Comparison of ENCODE assay signal across 9 cellular contexts in the genomic region with DNA sequence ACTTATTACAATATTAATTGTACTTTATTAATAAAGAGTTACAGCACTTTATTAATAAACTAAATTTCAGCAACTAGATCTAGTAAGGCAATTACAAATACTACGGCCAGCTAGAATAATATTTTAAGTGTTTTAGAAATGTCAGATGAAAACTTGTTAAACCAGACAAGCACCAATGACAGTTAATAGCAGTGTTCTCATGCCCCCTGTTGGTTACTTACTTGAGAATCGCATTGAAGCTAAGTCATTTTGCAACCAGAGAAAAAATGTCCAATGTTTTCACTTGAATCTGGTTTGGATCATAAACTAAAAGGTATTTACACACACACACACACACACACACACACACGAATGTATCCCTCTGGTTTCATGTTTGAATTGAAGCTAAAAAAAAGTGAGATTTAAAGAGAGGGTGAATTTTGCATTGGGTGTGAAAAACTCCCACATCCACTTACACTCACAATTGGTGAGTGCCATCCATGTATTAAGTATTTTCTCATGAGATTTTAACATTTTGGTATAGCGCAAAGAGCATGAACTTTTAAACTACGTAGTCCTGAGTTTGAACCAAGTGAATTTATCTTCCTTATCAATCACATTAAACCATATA.
A peak's percentile ranks its signal among the peaks of the same experiment; 100 is the strongest.
DNase-seq lines count a peak whose midpoint lies in the region; ATAC-seq and TF ChIP-seq lines count a peak whose summit lies in the region.
"Had no signal": no experiment of that assay in that cellular context is flagged by ENCODE, and none has a peak within 500 bp of the region (broad histone marks: within the 10 kb centered on the region; RNA-seq: fewer than 3 reads in every experiment).

No MANE protein-coding gene starts in this region.

- peak; percentile 7 for DNase-seq in NCI-H187 treated with DMSO at 0.1 percent for 48 hours (lab: John Stamatoyannopoulos, UW)
- DNase-seq in WTC11 (ENCODE audit: low spot score): no peak
- no peak for DNase-seq in uterus
- DNase-seq in activated CD4-positive, alpha-beta T cell treated with anti-CD3 and anti-CD28 coated beads, Interleukin-2, amount 50 U/mL, for 4 hours: no peak
- DNase-seq in stimulated activated CD4-positive, alpha-beta T cell treated with anti-CD3 and anti-CD28 coated beads, Interleukin-15, amount 100 ng/mL, for 24 hours: no peak
- DNase-seq in stimulated activated CD4-positive, alpha-beta T cell treated with anti-CD3 and anti-CD28 coated beads, Interleukin-1b, Interleukin-23, amount 100 ng/mL, for 48 hours: no peak
- DNase-seq: activated B cell treated with CpG ODN at 0.5 μM for 24 hours had no signal

- peaks cover 0 to 7% (median 0%) of the 10 kb centered on the region in 4 donors for H3K27me3 ChIP-seq in liver (ENCODE audit: control insufficient read depth in 4 of 4, insufficient read depth in 4 of 4, low read length in 3 of 4)
- H3K27me3 ChIP-seq in uterus: no peaks in the 10 kb centered on the region

- no peak overlapping the region for H3K4me3 Mint-ChIP-seq in WTC11
- H3K4me3 Mint-ChIP-seq: activated B cell treated with CpG ODN at 0.5 μM for 24 hours had no signal

- no peak for TF ChIP-seq POLR2A in uterus (IDR thresholded peaks at IDR 0.05)

- intact Hi-C loops in uterus (cut with DNase I; ENCODE audit: low total_unique reads): no loop called here

- no peaks in the 10 kb centered on the region for H3K27me3 Mint-ChIP-seq in WTC11 (ENCODE audit: low read depth)
- H3K27me3 Mint-ChIP-seq: activated B cell treated with CpG ODN at 0.5 μM for 24 hours had no signal

- CTCF ChIA-PET in WTC11 (lab: Charles Lee): interaction anchor here (0.6 to 1.7 kb wide), 6 partner anchors 54 to 1137 kb away, joined by 3 to 10 read pairs (median 3); no protein-coding TSS in a partner anchor

- no peaks in the 10 kb centered on the region for H3K36me3 Mint-ChIP-seq in WTC11

- 21% methylated on average over 5 of the region's 5 CpGs for WGBS in liver

- no peak overlapping the region for H3K27ac ChIP-seq in liver (ENCODE audit: low read depth in 1 of 2, low read length in 2 of 2)
- H3K27ac ChIP-seq in uterus: no peak overlapping the region

- no peak overlapping the region for H3K9ac ChIP-seq in liver (ENCODE audit: low read depth in 1 of 2, low read length in 2 of 2)

- peak; percentile 53 for ATAC-seq in GM19351 (IDR thresholded peaks at IDR 0.05; ENCODE audit: unreplicated experiment)
- peak; percentile 24; the same call in 1 of the 2 replicates for ATAC-seq in WTC11

- H3K4me1 ChIP-seq in liver (ENCODE audit: control insufficient read depth in 4 of 4, insufficient read depth in 4 of 4, low read length in 3 of 4) (no peaks in the 10 kb centered on the region), uterus (no peaks in the 10 kb centered on the region)

- POLR2A ChIA-PET in WTC11 (lab: Charles Lee): no interaction called here

- TF ChIP-seq CTCF in WTC11 (IDR thresholded peaks at IDR 0.05) (peak; percentile 34; the same call in 1 of the 2 replicates), liver (IDR thresholded peaks at IDR 0.05; ENCODE audit: low read depth, low read length, missing input control) (peak; percentile 53), uterus (IDR thresholded peaks at IDR 0.05) (peak in 2 of 4 experiments; percentile 11 to 20)

- TF ChIP-seq RAD21 in liver (IDR thresholded peaks at IDR 0.05): peak; percentile 86 to 87

- H3K36me3 ChIP-seq in liver (ENCODE audit: control insufficient read depth in 4 of 4, insufficient read depth in 3 of 4, low read depth in 1 of 4, low read length in 3 of 4) (no peaks in the 10 kb centered on the region), uterus (no peaks in the 10 kb centered on the region)

- H3K4me3 ChIP-seq in liver (ENCODE audit: low read depth in 1 of 3, low read length in 3 of 3): no peak overlapping the region
- H3K4me3 ChIP-seq in uterus: no peak overlapping the region

- H3K27ac Mint-ChIP-seq in WTC11: no peak overlapping the region
- H3K27ac Mint-ChIP-seq: activated B cell treated with CpG ODN at 0.5 μM for 24 hours had no signal

- H3K9me3 ChIP-seq in liver (ENCODE audit: control insufficient read depth in 4 of 4, low read length in 3 of 4) (no peaks in the 10 kb centered on the region), uterus (no peaks in the 10 kb centered on the region)

- H3K4me1 Mint-ChIP-seq in WTC11: 0 out of 2 replicates have a peak, but pooled peaks cover 4% of the 10 kb centered on the region
- H3K4me1 Mint-ChIP-seq: activated B cell treated with CpG ODN at 0.5 μM for 24 hours had no signal

- no peaks in the 10 kb centered on the region for H3K9me3 Mint-ChIP-seq in WTC11
- H3K9me3 Mint-ChIP-seq: activated B cell treated with CpG ODN at 0.5 μM for 24 hours had no signal

TF ChIP-seq in WTC11, 78 proteins besides CTCF, POLR2A, EP300 and RAD21 (continues in another document):
- TF ChIP-seq ZBTB21 (CRISPR knock-in tag; IDR thresholded peaks at IDR 0.05; ENCODE audit: borderline replicate concordance): no peak
- TF ChIP-seq ZNF423 (CRISPR knock-in tag; IDR thresholded peaks at IDR 0.05): no peak
- TF ChIP-seq E2F5 (CRISPR knock-in tag; IDR thresholded peaks at IDR 0.05): no peak
- no peak for TF ChIP-seq GRHL2 (CRISPR knock-in tag; IDR thresholded peaks at IDR 0.05; ENCODE audit: insufficient replicate concordance, severe bottlenecking)
- TF ChIP-seq FOXJ3 (CRISPR knock-in tag; IDR thresholded peaks at IDR 0.05; ENCODE audit: borderline replicate concordance): no peak
- TF ChIP-seq, protein P1, sequence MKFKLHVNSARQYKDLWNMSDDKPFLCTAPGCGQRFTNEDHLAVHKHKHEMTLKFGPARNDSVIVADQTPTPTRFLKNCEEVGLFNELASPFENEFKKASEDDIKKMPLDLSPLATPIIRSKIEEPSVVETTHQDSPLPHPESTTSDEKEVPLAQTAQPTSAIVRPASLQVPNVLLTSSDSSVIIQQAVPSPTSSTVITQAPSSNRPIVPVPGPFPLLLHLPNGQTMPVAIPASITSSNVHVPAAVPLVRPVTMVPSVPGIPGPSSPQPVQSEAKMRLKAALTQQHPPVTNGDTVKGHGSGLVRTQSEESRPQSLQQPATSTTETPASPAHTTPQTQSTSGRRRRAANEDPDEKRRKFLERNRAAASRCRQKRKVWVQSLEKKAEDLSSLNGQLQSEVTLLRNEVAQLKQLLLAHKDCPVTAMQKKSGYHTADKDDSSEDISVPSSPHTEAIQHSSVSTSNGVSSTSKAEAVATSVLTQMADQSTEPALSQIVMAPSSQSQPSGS (CRISPR knock-in tag; IDR thresholded peaks at IDR 0.05; ENCODE audit: borderline replicate concordance, low read depth): no peak
- no peak for TF ChIP-seq ZNF416 (CRISPR knock-in tag; IDR thresholded peaks at IDR 0.05)
- TF ChIP-seq MLX (CRISPR knock-in tag; IDR thresholded peaks at IDR 0.05): no peak

TF ChIP-seq in liver, 16 proteins besides CTCF, POLR2A, EP300 and RAD21 (continues in another document):
- TF ChIP-seq HNF4A (conservative IDR thresholded peaks at IDR 0.05) (no peak), GABPA (IDR thresholded peaks at IDR 0.05 in 1 of 2, conservative IDR thresholded peaks at IDR 0.05 in 1 of 2) (no peak), EGR1 (IDR thresholded peaks at IDR 0.05; ENCODE audit: low read depth in 2 of 2) (no peak), HNF4G (IDR thresholded peaks at IDR 0.05) (no peak), RXRA (IDR thresholded peaks at IDR 0.05) (no peak), MAX (IDR thresholded peaks at IDR 0.05) (no peak), TAF1 (conservative IDR thresholded peaks at IDR 0.05) (no peak), ZBTB33 (IDR thresholded peaks at IDR 0.05) (no peak), ATF3 (IDR thresholded peaks at IDR 0.05) (no peak)
